In the genomic region with DNA sequence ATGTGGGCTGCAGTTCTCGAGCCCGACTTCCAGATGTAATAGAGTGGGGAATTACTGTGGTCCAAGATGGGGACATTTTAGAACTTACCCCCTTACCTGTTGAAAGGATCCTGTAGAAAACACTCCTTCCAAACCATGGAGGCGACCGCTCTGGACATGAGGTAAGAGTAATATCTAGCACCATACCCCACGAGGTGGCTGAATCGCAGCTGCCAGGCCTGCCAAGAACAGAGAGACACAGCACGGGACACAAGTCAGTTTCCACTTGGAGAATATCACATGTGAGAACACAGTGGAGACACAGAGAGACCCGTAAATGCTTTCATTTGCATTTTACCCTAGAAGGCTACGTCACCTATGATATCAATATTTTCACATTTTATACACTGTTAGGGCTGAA, we compare ENCODE assay signal across 30 cellular contexts.
"Had no signal": no experiment of that assay in that cellular context is flagged by ENCODE, and none has a peak within 500 bp of the region (broad histone marks: within the 10 kb centered on the region; RNA-seq: fewer than 3 reads in every experiment).

No MANE protein-coding gene starts in this region.

- H3K27ac Mint-ChIP-seq: activated CD4-positive, alpha-beta memory T cell treated with anti-CD3 and anti-CD28 coated beads for 36 hours; activated CD4-positive, alpha-beta T cell treated with anti-CD3 and anti-CD28 coated beads for 36 hours; activated CD4-positive, alpha-beta T cell treated with anti-CD3 and anti-CD28 coated beads, Interleukin-2, amount 10 ng/mL, durations not matched to agents 24 days and 14 days; activated CD8-positive, alpha-beta memory T cell treated with anti-CD3 and anti-CD28 coated beads, Interleukin-2, amount 10 ng/mL, durations not matched to agents 7 days and 5 days; activated CD8-positive, alpha-beta T cell treated with anti-CD3 and anti-CD28 coated beads, Interleukin-2, amount 10 ng/mL, durations not matched to agents 7 days and 5 days; activated naive CD4-positive, alpha-beta T cell treated with anti-CD3 and anti-CD28 coated beads for 36 hours; activated naive CD4-positive, alpha-beta T cell treated with anti-CD3 and anti-CD28 coated beads, Interleukin-2, amount 50 U/mL, for 24 hours; activated naive CD8-positive, alpha-beta T cell treated with anti-CD3 and anti-CD28 coated beads for 36 hours; activated naive CD8-positive, alpha-beta T cell treated with anti-CD3 and anti-CD28 coated beads, Interleukin-2, amount 50 U/mL, for 24 hours; activated T-helper 1 cell treated with anti-CD3 and anti-CD28 coated beads, Interleukin-12 subunit alpha, Interleukin-12 subunit beta, Interleukin-2, Interleukin-4 antibody, amounts not matched to agents 30 ng/mL and 10 ng/mL and 1 ng/mL, durations not matched to agents 14 hours and 24 hours and 36 hours; activated T-helper 2 cell treated with anti-CD3 and anti-CD28 coated beads, Interferon-gamma antibody, Interleukin-2, Interleukin-4, amounts not matched to agents 10 μg/mL and 5 μg/mL and 100 μg/mL, durations not matched to agents 14 hours and 24 hours and 36 hours had no signal

- H3K9me3 Mint-ChIP-seq: activated CD4-positive, alpha-beta memory T cell treated with anti-CD3 and anti-CD28 coated beads for 36 hours; activated CD4-positive, alpha-beta T cell treated with anti-CD3 and anti-CD28 coated beads, Interleukin-2, amount 10 ng/mL, durations not matched to agents 24 days and 14 days; activated naive CD4-positive, alpha-beta T cell treated with anti-CD3 and anti-CD28 coated beads for 36 hours; activated naive CD4-positive, alpha-beta T cell treated with anti-CD3 and anti-CD28 coated beads, Interleukin-2, amount 50 U/mL, for 24 hours; activated naive CD8-positive, alpha-beta T cell treated with anti-CD3 and anti-CD28 coated beads for 36 hours; activated naive CD8-positive, alpha-beta T cell treated with anti-CD3 and anti-CD28 coated beads, Interleukin-2, amount 50 U/mL, for 24 hours; activated T-helper 1 cell treated with anti-CD3 and anti-CD28 coated beads, Interleukin-12 subunit alpha, Interleukin-12 subunit beta, Interleukin-2, Interleukin-4 antibody, amounts not matched to agents 30 ng/mL and 10 ng/mL and 1 ng/mL, durations not matched to agents 14 hours and 24 hours and 36 hours; activated T-helper 2 cell treated with anti-CD3 and anti-CD28 coated beads, Interferon-gamma antibody, Interleukin-2, Interleukin-4, amounts not matched to agents 10 μg/mL and 5 μg/mL and 100 μg/mL, durations not matched to agents 14 hours and 24 hours and 36 hours had no signal

- H3K9me3 ChIP-seq: adrenal gland, body of pancreas, colonic mucosa, esophagus squamous epithelium, gastroesophageal sphincter had no signal

- H3K4me3 Mint-ChIP-seq: activated CD4-positive, alpha-beta memory T cell treated with anti-CD3 and anti-CD28 coated beads for 36 hours; activated CD4-positive, alpha-beta T cell treated with anti-CD3 and anti-CD28 coated beads for 36 hours; activated CD4-positive, alpha-beta T cell treated with anti-CD3 and anti-CD28 coated beads, Interleukin-2, amount 10 ng/mL, durations not matched to agents 24 days and 14 days; activated CD8-positive, alpha-beta memory T cell treated with anti-CD3 and anti-CD28 coated beads, Interleukin-2, amount 10 ng/mL, durations not matched to agents 7 days and 5 days; activated CD8-positive, alpha-beta T cell treated with anti-CD3 and anti-CD28 coated beads, Interleukin-2, amount 10 ng/mL, durations not matched to agents 7 days and 5 days; activated naive CD4-positive, alpha-beta T cell treated with anti-CD3 and anti-CD28 coated beads for 36 hours; activated naive CD4-positive, alpha-beta T cell treated with anti-CD3 and anti-CD28 coated beads, Interleukin-2, amount 50 U/mL, for 24 hours; activated naive CD8-positive, alpha-beta T cell treated with anti-CD3 and anti-CD28 coated beads for 36 hours; activated naive CD8-positive, alpha-beta T cell treated with anti-CD3 and anti-CD28 coated beads, Interleukin-2, amount 50 U/mL, for 24 hours; activated T-helper 1 cell treated with anti-CD3 and anti-CD28 coated beads, Interleukin-12 subunit alpha, Interleukin-12 subunit beta, Interleukin-2, Interleukin-4 antibody, amounts not matched to agents 30 ng/mL and 10 ng/mL and 1 ng/mL, durations not matched to agents 14 hours and 24 hours and 36 hours had no signal

- H3K4me3 ChIP-seq: adrenal gland, body of pancreas, colonic mucosa, esophagus squamous epithelium, gastroesophageal sphincter had no signal

- ATAC-seq: activated CD4-positive, alpha-beta T cell treated with anti-CD3 and anti-CD28 coated beads for 36 hours; activated CD8-positive, alpha-beta memory T cell treated with anti-CD3 and anti-CD28 coated beads, Interleukin-2, amount 10 ng/mL, durations not matched to agents 7 days and 5 days; activated CD8-positive, alpha-beta T cell treated with anti-CD3 and anti-CD28 coated beads, Interleukin-2, amount 10 ng/mL, durations not matched to agents 7 days and 5 days; activated naive CD8-positive, alpha-beta T cell treated with anti-CD3 and anti-CD28 coated beads, Interleukin-2, amount 50 U/mL, for 24 hours; body of pancreas; gastroesophageal sphincter had no signal

- H3K27me3 Mint-ChIP-seq: activated CD4-positive, alpha-beta memory T cell treated with anti-CD3 and anti-CD28 coated beads for 36 hours; activated CD4-positive, alpha-beta T cell treated with anti-CD3 and anti-CD28 coated beads for 36 hours; activated CD4-positive, alpha-beta T cell treated with anti-CD3 and anti-CD28 coated beads, Interleukin-2, amount 10 ng/mL, durations not matched to agents 24 days and 14 days; activated CD8-positive, alpha-beta memory T cell treated with anti-CD3 and anti-CD28 coated beads, Interleukin-2, amount 10 ng/mL, durations not matched to agents 7 days and 5 days; activated naive CD4-positive, alpha-beta T cell treated with anti-CD3 and anti-CD28 coated beads, Interleukin-2, amount 50 U/mL, for 24 hours; activated naive CD8-positive, alpha-beta T cell treated with anti-CD3 and anti-CD28 coated beads for 36 hours; activated naive CD8-positive, alpha-beta T cell treated with anti-CD3 and anti-CD28 coated beads, Interleukin-2, amount 50 U/mL, for 24 hours had no signal

- H3K27me3 ChIP-seq: adrenal gland, body of pancreas, colonic mucosa, esophagus squamous epithelium, gastroesophageal sphincter had no signal

- H3K36me3 ChIP-seq: adrenal gland, colonic mucosa had no signal

- DNase-seq: activated CD4-positive, alpha-beta memory T cell treated with anti-CD3 and anti-CD28 coated beads for 36 hours; activated CD4-positive, alpha-beta T cell treated with anti-CD3 and anti-CD28 coated beads for 36 hours; activated CD4-positive, alpha-beta T cell treated with anti-CD3 and anti-CD28 coated beads, Interleukin-2, amount 10 ng/mL, durations not matched to agents 24 days and 14 days; activated CD4-positive, CD25-positive, alpha-beta regulatory T cell; activated CD4-positive, CD25-positive, alpha-beta regulatory T cell treated with anti-CD3 and anti-CD28 coated beads, Interleukin-2, amount 50 U/mL, for 72 hours; activated CD8-positive, alpha-beta memory T cell treated with anti-CD3 and anti-CD28 coated beads, Interleukin-2, amount 10 ng/mL, durations not matched to agents 7 days and 5 days; activated CD8-positive, alpha-beta memory T cell treated with anti-CD3 and anti-CD28 coated beads, Interleukin-2, amount 50 U/mL, for 4 hours; activated CD8-positive, alpha-beta T cell treated with anti-CD3 and anti-CD28 coated beads, Interleukin-2, amount 10 ng/mL, durations not matched to agents 7 days and 5 days; activated effector memory CD4-positive, alpha-beta T cell treated with anti-CD3 and anti-CD28 coated beads, Interleukin-2, amount 50 U/mL, for 16 hours; activated naive CD4-positive, alpha-beta T cell treated with anti-CD3 and anti-CD28 coated beads for 36 hours; activated naive CD8-positive, alpha-beta T cell treated with anti-CD3 and anti-CD28 coated beads for 36 hours; activated naive CD8-positive, alpha-beta T cell treated with anti-CD3 and anti-CD28 coated beads, Interleukin-2, amount 50 U/mL, for 24 hours; activated T-cell treated with anti-CD3 and anti-CD28 coated beads, Interleukin-2, amount 50 U/mL, for 1 hour; activated T-cell treated with anti-CD3 and anti-CD28 coated beads, Interleukin-2, amount 50 U/mL, for 48 hours; adrenal gland; amygdala; aorta; body of pancreas; central memory CD4-positive, alpha-beta T cell; cerebellar nuclear complex; colonic mucosa; effector CD8-positive, alpha-beta T cell; esophagus squamous epithelium; foreskin melanocyte; T-helper 2 cell had no signal

- H3K4me1 ChIP-seq: adrenal gland, body of pancreas, colonic mucosa had no signal

- H3K27ac ChIP-seq: adrenal gland, body of pancreas, colonic mucosa, epithelial cell of prostate had no signal

- H3K4me1 Mint-ChIP-seq: activated CD4-positive, alpha-beta T cell treated with anti-CD3 and anti-CD28 coated beads, Interleukin-2, amount 10 ng/mL, durations not matched to agents 24 days and 14 days; activated CD8-positive, alpha-beta memory T cell treated with anti-CD3 and anti-CD28 coated beads, Interleukin-2, amount 10 ng/mL, durations not matched to agents 7 days and 5 days; activated naive CD8-positive, alpha-beta T cell treated with anti-CD3 and anti-CD28 coated beads for 36 hours; activated naive CD8-positive, alpha-beta T cell treated with anti-CD3 and anti-CD28 coated beads, Interleukin-2, amount 50 U/mL, for 24 hours had no signal
